Comparison of ENCODE assay signal across 8 cellular contexts in the genomic region with DNA sequence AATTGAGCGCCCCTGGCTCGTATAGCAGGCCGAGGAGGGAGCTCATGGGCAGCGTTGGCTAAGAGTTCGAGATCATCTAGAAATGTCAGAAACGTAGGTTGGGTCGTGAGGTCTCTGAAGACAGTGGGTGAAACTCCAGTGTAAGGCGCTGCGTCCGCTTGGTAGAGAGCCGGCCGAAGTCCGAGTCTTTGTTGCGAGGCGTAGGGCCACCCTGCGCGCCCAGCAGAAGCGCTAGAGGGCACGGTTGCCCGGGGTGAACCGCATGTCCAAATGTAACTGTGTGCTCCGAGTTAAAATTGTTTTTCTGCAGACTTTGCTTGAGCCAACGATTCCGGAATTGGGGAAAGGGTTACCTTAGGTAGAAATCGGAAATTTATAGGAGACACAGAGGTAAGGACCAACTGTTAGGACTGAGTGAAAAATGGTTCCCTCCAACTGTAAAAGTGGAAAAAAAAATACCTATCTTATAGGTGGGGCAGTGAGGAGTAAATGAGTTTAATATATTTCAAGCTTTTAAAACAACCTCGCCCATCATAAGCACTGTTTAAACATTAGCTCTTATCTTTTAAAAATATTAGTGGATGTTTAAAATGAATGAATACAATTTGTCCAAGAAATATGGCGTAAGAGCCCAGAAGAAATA. TPM values are rescaled to one million over a fixed set of nuclear protein-coding genes. Genes with fewer than 3 reads are reported as not detected.
DNase-seq lines count a peak whose midpoint lies in the region; ATAC-seq, FAIRE-seq and TF ChIP-seq lines count a peak whose summit lies in the region.

No MANE protein-coding gene starts in this region.

- WGBS in right cardiac atrium: 6% methylated on average over 27 of the region's 27 CpGs

- in situ Hi-C loops in astrocyte of the cerebellum (cut with HindIII; ENCODE audit: low sequenced_read_pairs): no loop called here

- ATAC-seq in GM19372 (IDR thresholded peaks at IDR 0.05; ENCODE audit: low read depth, unreplicated experiment) (peak; percentile 11), right cardiac atrium (peak; percentile 76 to 79)

- peak overlapping the region; percentile 98 for H3K27ac ChIP-seq in right cardiac atrium (ENCODE audit: low read length)

- TF ChIP-seq CTCF in astrocyte of the cerebellum (IDR thresholded peaks at IDR 0.05; ENCODE audit: low read depth, low read length, missing control alignments): peak; percentile 46

- H3K27me3 ChIP-seq in right cardiac atrium (ENCODE audit: control insufficient read depth, insufficient read depth): no peaks in the 10 kb centered on the region

- H3K4me3 ChIP-seq in astrocyte of the cerebellum (ENCODE audit: low read depth, low read length): peak overlapping the region; percentile 65
- H3K4me3 ChIP-seq in right cardiac atrium (ENCODE audit: low read length): peak overlapping the region; percentile 93

- no peaks in the 10 kb centered on the region for H3K9me3 ChIP-seq in right cardiac atrium (ENCODE audit: control insufficient read depth, low read length)

- intact Hi-C loops in right cardiac atrium (cut with DNase I) (no loop called here), posterior vena cava (cut with DNase I) (no loop called here)

- no peak for FAIRE-seq in HTR-8/SVneo (lab: Jason Lieb, UNC)

- no peaks in the 10 kb centered on the region for H3K4me1 ChIP-seq in right cardiac atrium (ENCODE audit: control insufficient read depth, insufficient read depth, low read length)

- DNase-seq in COR-L47 (lab: John Stamatoyannopoulos, UW) (peak; percentile 67), HTR-8/SVneo (ENCODE audit: insufficient read length, low spot score) (peak; percentile 59), RPMI7951 (ENCODE audit: low read depth) (peak; percentile 70), astrocyte of the cerebellum (ENCODE audit: low read depth) (no peak), right cardiac atrium (peak; percentile 68 to 87 (median 82)), posterior vena cava (ENCODE audit: low spot score) (peak; percentile 88)
- DNase-seq in central memory CD4-positive, alpha-beta T cell: no peak

RNA-seq across cellular contexts. Expression of a gene that starts 1.0 kb away (rescaled TPM):
- 21.9 and 26.7 TPM in 2 replicates for total RNA-seq in RPMI7951 (2014; rRNA removed; shearing (Covaris generic))
- total RNA-seq in right cardiac atrium: 10 to 100 TPM; 15.4 to 18.6 (median 18.2) TPM
- polyA plus RNA-seq in right cardiac atrium: 9.9 TPM
- total RNA-seq in posterior vena cava: 10 to 100 TPM; 30.6 to 37.6 TPM

Comparison
In these comparisons a context has a peak if more than half of its experiments do, and no peak if none do; other contexts are left out.
1. DNase-seq: peak in COR-L47 (single experiment), HTR-8/SVneo (single experiment), RPMI7951 (single experiment), right cardiac atrium (3 of 3) and posterior vena cava (single experiment); none in astrocyte of the cerebellum (single experiment) and central memory CD4-positive, alpha-beta T cell (single experiment).